Comparison of ENCODE assay signal across 9 cellular contexts in the genomic region with DNA sequence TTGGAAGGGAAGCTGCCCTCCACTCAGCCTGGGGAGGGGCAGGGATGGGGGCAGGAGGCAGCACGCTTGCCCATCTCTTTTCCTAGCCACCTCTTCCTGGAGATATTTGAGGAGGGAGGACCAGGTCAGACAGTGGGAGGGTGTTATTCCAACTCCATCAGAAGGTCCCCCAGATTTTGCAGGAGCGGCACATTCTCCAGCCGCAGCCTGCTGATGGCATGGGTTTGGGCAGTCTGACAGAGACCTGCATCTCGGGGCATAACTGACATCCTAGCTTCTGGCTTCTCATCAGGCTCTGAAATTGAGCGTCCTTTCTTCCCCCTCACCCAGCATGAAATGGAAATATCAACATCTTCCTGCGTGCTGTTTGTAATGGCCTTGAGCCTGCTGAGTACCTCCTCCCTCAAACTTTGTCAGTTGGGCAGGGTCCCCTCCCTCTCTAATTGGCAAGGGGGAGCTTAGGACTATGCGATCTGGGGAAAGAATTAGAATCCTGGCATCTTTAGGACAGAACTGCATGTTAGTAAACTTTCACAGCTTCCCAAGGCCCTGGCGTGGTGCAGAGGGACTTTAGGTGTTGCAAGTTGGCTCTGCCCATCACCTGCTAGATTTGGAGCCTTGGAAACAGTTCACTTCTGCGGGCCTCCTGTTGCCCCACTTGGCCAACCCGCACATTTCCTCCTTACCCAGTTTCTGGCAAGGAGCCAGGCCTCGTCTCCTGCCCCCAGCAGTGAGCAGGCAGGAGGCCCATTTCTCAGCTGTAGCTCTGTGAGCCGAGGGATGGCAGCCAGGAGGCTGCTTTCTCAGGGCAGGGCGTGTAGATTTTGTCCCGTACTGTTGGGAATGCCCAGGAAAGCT. TPM values are rescaled to one million over a fixed set of nuclear protein-coding genes. Genes with fewer than 3 reads are reported as not detected.
DNase-seq lines count a peak whose midpoint lies in the region; ATAC-seq and TF ChIP-seq lines count a peak whose summit lies in the region.
"Had no signal": no experiment of that assay in that cellular context is flagged by ENCODE, and none has a peak within 500 bp of the region (broad histone marks: within the 10 kb centered on the region; RNA-seq: fewer than 3 reads in every experiment).

No MANE protein-coding gene starts in this region.

- H3K27ac ChIP-seq in vagina, result peak overlapping the region; percentile 67
- H3K27ac ChIP-seq: neutrophil had no signal

- 0 out of 2 replicates have a peak, but pooled peaks cover 8% of the 10 kb centered on the region for H3F3A ChIP-seq in Loucy (ENCODE audit: low read depth)

- H3K27me3 ChIP-seq in Loucy (ENCODE audit: insufficient read depth, low read length, poor library complexity, severe bottlenecking) (peaks cover 4% of the 10 kb centered on the region), vagina (no peaks in the 10 kb centered on the region)

- peak overlapping the region; percentile 70 for H3K27ac Mint-ChIP-seq in activated B cell treated with CpG ODN at 0.5 μM for 24 hours
- no peak overlapping the region for H3K27ac Mint-ChIP-seq in natural killer cell

- H3K9me3 Mint-ChIP-seq in activated B cell treated with CpG ODN at 0.5 μM for 24 hours (no peaks in the 10 kb centered on the region), natural killer cell (no peaks in the 10 kb centered on the region)

- ATAC-seq in activated B cell treated with CpG ODN at 0.5 μM for 24 hours (ENCODE audit: low read depth) (peak; percentile 47), natural killer cell (peak in 1 of 3 donors; percentile 50), HG02610 (IDR thresholded peaks at IDR 0.05; ENCODE audit: unreplicated experiment) (no peak)
- no peak for ATAC-seq in activated CD4-positive, CD25-positive, alpha-beta regulatory T cell treated with anti-CD3 and anti-CD28 coated beads, Interleukin-2, amount 50 U/mL, for 24 hours

- TF ChIP-seq CTCF in Loucy (conservative IDR thresholded peaks at IDR 0.05; ENCODE audit: low read length) (no peak), activated B cell treated with CpG ODN at 0.5 μM for 24 hours (IDR thresholded peaks at IDR 0.05) (no peak), natural killer cell (IDR thresholded peaks at IDR 0.05) (no peak), vagina (IDR thresholded peaks at IDR 0.05) (no peak)

- peaks cover 71% of the 10 kb centered on the region for H3K79me2 ChIP-seq in Loucy (ENCODE audit: insufficient read depth, low read length)

- H3K36me3 ChIP-seq in Loucy (ENCODE audit: insufficient read depth, low read length) (no peaks in the 10 kb centered on the region; the same call in 1 of the 2 replicates), vagina (no peaks in the 10 kb centered on the region)
- H3K36me3 ChIP-seq: neutrophil had no signal

- H3K9me3 ChIP-seq in Loucy (ENCODE audit: insufficient read depth, low read depth, low read length) (no peaks in the 10 kb centered on the region), vagina (no peaks in the 10 kb centered on the region)
- H3K9me3 ChIP-seq: neutrophil had no signal

- H3K4me1 ChIP-seq in Loucy (ENCODE audit: insufficient read depth, low read length, poor library complexity, severe bottlenecking) (peaks cover 49% of the 10 kb centered on the region), vagina (peaks cover 74% of the 10 kb centered on the region)

- peak overlapping the region; percentile 95 for H3K4me2 ChIP-seq in Loucy (ENCODE audit: low read depth, low read length, poor library complexity, severe bottlenecking)

- H2AFZ ChIP-seq in Loucy (ENCODE audit: low read length), result no peak overlapping the region

- no peaks in the 10 kb centered on the region for H3K9me2 ChIP-seq in Loucy (replicated peaks; ENCODE audit: low read depth, low read length)

- POLR2A ChIA-PET in activated B cell treated with CpG ODN at 0.5 μM for 24 hours (lab: Charles Lee), result interaction anchor here (0.5 to 2.1 kb wide), 7 partner anchors 10 to 517 kb away, joined by 3 to 9 read pairs (median 6); no protein-coding TSS in a partner anchor

- peak overlapping the region; percentile 60 for H3K4me3 Mint-ChIP-seq in activated B cell treated with CpG ODN at 0.5 μM for 24 hours
- peak overlapping the region; percentile 40 for H3K4me3 Mint-ChIP-seq in natural killer cell

- CTCF ChIA-PET in activated B cell treated with CpG ODN at 0.5 μM for 24 hours (lab: Charles Lee), result interaction anchor here (0.6 to 1.5 kb wide), 9 partner anchors 11 to 121 kb away, joined by 3 to 9 read pairs (median 4); no protein-coding TSS in a partner anchor

- H3K36me3 Mint-ChIP-seq in activated B cell treated with CpG ODN at 0.5 μM for 24 hours (ENCODE audit: low read depth) (peaks cover 4% of the 10 kb centered on the region), natural killer cell (no peaks in the 10 kb centered on the region)

- H3K27me3 Mint-ChIP-seq in activated B cell treated with CpG ODN at 0.5 μM for 24 hours (no peaks in the 10 kb centered on the region), natural killer cell (ENCODE audit: low read depth in 2 of 2) (peaks cover 40 to 44% of the 10 kb centered on the region in 2 donors)

- no peak for TF ChIP-seq POLR2A in vagina (IDR thresholded peaks at IDR 0.05)

- intact Hi-C loops in activated B cell treated with CpG ODN at 0.5 μM for 24 hours (cut with micrococcal nuclease) (no loop called here), natural killer cell (cut with micrococcal nuclease) (no loop called here), vagina (cut with DNase I) (no loop called here)

- peaks cover 36% of the 10 kb centered on the region for H4K20me1 ChIP-seq in Loucy (ENCODE audit: insufficient read depth, low read length, poor library complexity, severe bottlenecking)

- H3K9ac ChIP-seq in Loucy (ENCODE audit: low read depth, low read length, poor library complexity, severe bottlenecking), result peak overlapping the region; percentile 98

- H3K4me3 ChIP-seq in Loucy (ENCODE audit: low read length, poor library complexity, severe bottlenecking) (peak overlapping the region; percentile 97), vagina (peak overlapping the region in 1 of 2 donors; percentile 84)

- H3K4me1 Mint-ChIP-seq in activated B cell treated with CpG ODN at 0.5 μM for 24 hours (peaks cover 70% of the 10 kb centered on the region), natural killer cell (peaks cover 24 to 60% of the 10 kb centered on the region in 2 donors)

- DNase-seq in DMS79 (lab: John Stamatoyannopoulos, UW), result peak; percentile 18
- DNase-seq in activated B cell treated with CpG ODN at 0.5 μM for 24 hours, result peak; percentile 45
- peak; percentile 33 for DNase-seq in dermis blood vessel endothelial cell
- DNase-seq in natural killer cell, result no peak
- peak in 1 of 2 donors; percentile 86 for DNase-seq in vagina (ENCODE audit: extremely low spot score in 2 of 2)

RNA-seq across cellular contexts. Expression of gene ITM2C, which starts 2.2 kb away (rescaled TPM):
- total RNA-seq in activated B cell treated with CpG ODN at 0.5 μM for 24 hours (102 and 117 TPM in 2 replicates), dermis blood vessel endothelial cell (38.7 and 69.9 TPM in 2 replicates), natural killer cell (10 to 100 TPM in 1 of 3 donors, 1 to 10 TPM in 2; 4.7 to 36.3 (median 5.1) TPM), vagina (86.2 TPM)

RNA-seq across cellular contexts. Expression of gene GPR55, which starts 58.1 kb away (rescaled TPM):
- total RNA-seq in activated B cell treated with CpG ODN at 0.5 μM for 24 hours (4.5 and 6.3 TPM in 2 replicates), dermis blood vessel endothelial cell (not detected in 2 replicates), natural killer cell (1 to 10 TPM in 1 of 3 donors, under 1 TPM in 2; 0.09 to 1.1 (median 0.40) TPM), vagina (2.7 TPM)
